ENCODE assay signal across 9 cellular contexts in genomic region chr1:42937836-42938595, GRCh38. TPM values are rescaled to one million over a fixed set of nuclear protein-coding genes. Genes with fewer than 3 reads are reported as not detected.
DNase-seq lines count a peak whose midpoint lies in the region; ATAC-seq and TF ChIP-seq lines count a peak whose summit lies in the region.
"Had no signal": no experiment of that assay in that cellular context is flagged by ENCODE, and none has a peak within 500 bp of the region (broad histone marks: within the 10 kb centered on the region; RNA-seq: fewer than 3 reads in every experiment).

No MANE protein-coding gene starts in this region.

- TF ChIP-seq POLR2A in Peyer's patch (IDR thresholded peaks at IDR 0.05) (no peak), spleen (IDR thresholded peaks at IDR 0.05) (no peak)

- ATAC-seq in HG02970 (IDR thresholded peaks at IDR 0.05; ENCODE audit: low FRiP score, unreplicated experiment), result no peak

- CTCF ChIA-PET in HEK293 (lab: Yijun Ruan, JAX), result interaction anchor here (0.5 to 1.7 kb wide), 3 partner anchors 16 to 135 kb away, joined by 3 to 7 read pairs (median 4); no protein-coding TSS in a partner anchor

- DNase-seq in Peyer's patch (peak in 2 of 3 donors; percentile 56 to 57), endothelial cell (ENCODE audit: low spot score) (no peak), spleen (peak; percentile 76), NCI-H2196 treated with DMSO at 0.1 percent for 48 hours (lab: John Stamatoyannopoulos, UW; ENCODE audit: unreplicated experiment) (no peak), kidney glomerular epithelial cell (lab: John Stamatoyannopoulos, UW) (no peak)
- DNase-seq: NCI-H2171 treated with DMSO at 0.1 percent for 48 hours had no signal

- 75 to 92% (median 82%) methylated on average over 6 of the region's 6 CpGs for WGBS in spleen, 5 donors

- H3K27me3 ChIP-seq in Peyer's patch, result no peaks in the 10 kb centered on the region
- no peaks in the 10 kb centered on the region for H3K27me3 ChIP-seq in spleen (replicated peaks in 1 of 7)
- H3K27me3 ChIP-seq: esophagus muscularis mucosa had no signal

- peaks cover 23% of the 10 kb centered on the region for H3K27me3 Mint-ChIP-seq in endothelial cell (ENCODE audit: unreplicated experiment)

- H3K9me3 Mint-ChIP-seq in endothelial cell (ENCODE audit: unreplicated experiment), result no peaks in the 10 kb centered on the region

- intact Hi-C loops in spleen (cut with DNase I; ENCODE audit: low total_unique reads), result no loop called here

- H3K27ac Mint-ChIP-seq in endothelial cell (ENCODE audit: unreplicated experiment), result peak overlapping the region; percentile 45

- peaks cover 63% of the 10 kb centered on the region for H3K4me1 Mint-ChIP-seq in endothelial cell (ENCODE audit: unreplicated experiment)

- H3K36me3 ChIP-seq in HEK293 (ENCODE audit: control insufficient read depth in 2 of 2, insufficient read depth in 1 of 2, low read length in 2 of 2) (peaks cover 11 to 91% of the 10 kb centered on the region in 2 experiments; a peak in 2 of 3 replicates), Peyer's patch (peaks cover 0 to 8% (median 0%) of the 10 kb centered on the region in 3 donors), spleen (peaks cover 0 to 59% (median 9%) of the 10 kb centered on the region in 6 donors)

- peak overlapping the region; percentile 79 for H3K4me3 Mint-ChIP-seq in endothelial cell (ENCODE audit: unreplicated experiment)

- H3K4me3 ChIP-seq in HEK293 (ENCODE audit: low read depth, low read length) (no peak overlapping the region), Peyer's patch (no peak overlapping the region), spleen (peak overlapping the region in 1 of 8 donors; percentile 36)
- H3K4me3 ChIP-seq: esophagus muscularis mucosa had no signal

- POLR2A ChIA-PET in HEK293 (lab: Yijun Ruan, JAX), result interaction anchor here (2.0 kb wide), 1 partner anchor 171 kb away, joined by 7 read pairs; the partner anchor contains the start of genes C1orf50 and P3H1

- H3K4me1 ChIP-seq in HEK293 (ENCODE audit: control insufficient read depth, insufficient read depth, low read length) (no peaks in the 10 kb centered on the region), Peyer's patch (peaks cover 8 to 72% (median 63%) of the 10 kb centered on the region in 4 donors), spleen (peaks cover 68 to 100% (median 89%) of the 10 kb centered on the region in 6 donors)

- no peak overlapping the region for H3K27ac ChIP-seq in HEK293 (ENCODE audit: extremely low read depth, low read depth, low read length)
- H3K27ac ChIP-seq in Peyer's patch, result peak overlapping the region; percentile 25 to 87 (median 64)
- peak overlapping the region; percentile 67 to 97 (median 90) for H3K27ac ChIP-seq in spleen
- H3K27ac ChIP-seq: esophagus muscularis mucosa had no signal

- TF ChIP-seq CTCF in HEK293 (tag by site-specific recombination; IDR thresholded peaks at IDR 0.05) (no peak), Peyer's patch (IDR thresholded peaks at IDR 0.05) (no peak), endothelial cell (IDR thresholded peaks at IDR 0.05; ENCODE audit: unreplicated experiment) (no peak), spleen (IDR thresholded peaks at IDR 0.05 in 8 of 11, conservative IDR thresholded peaks at IDR 0.05 in 3 of 11) (no peak)

- peaks cover 77% of the 10 kb centered on the region for H3K36me3 Mint-ChIP-seq in endothelial cell (ENCODE audit: low read depth, unreplicated experiment)

- H3K9me3 ChIP-seq in HEK293 (ENCODE audit: control insufficient read depth, insufficient read depth, low read depth, low read length) (no peaks in the 10 kb centered on the region), Peyer's patch (no peaks in the 10 kb centered on the region), spleen (no peaks in the 10 kb centered on the region)
- H3K9me3 ChIP-seq: esophagus muscularis mucosa had no signal

TF ChIP-seq in HEK293, 187 proteins besides CTCF, POLR2A, EP300 and RAD21 (continues in another document):
- TF ChIP-seq ZBTB26 (tag by site-specific recombination; optimal IDR thresholded peaks at IDR 0.05) (no peak), ZBTB10 (tag by site-specific recombination; IDR thresholded peaks at IDR 0.05) (no peak), ZNF302 (tag by site-specific recombination; IDR thresholded peaks at IDR 0.05; ENCODE audit: low read depth) (no peak), ZNF121 (tag by site-specific recombination; IDR thresholded peaks at IDR 0.05) (no peak), SP7 (tag by site-specific recombination; IDR thresholded peaks at IDR 0.05) (peak; percentile 69), OSR2 (tag by site-specific recombination; IDR thresholded peaks at IDR 0.05) (peak; percentile 15; the same call in 1 of the 2 replicates), ZNF274 (IDR thresholded peaks at IDR 0.05; ENCODE audit: low read length) (no peak), ZNF274 (tag by site-specific recombination; IDR thresholded peaks at IDR 0.05; ENCODE audit: borderline replicate concordance) (no peak), ZNF335 (tag by site-specific recombination; conservative IDR thresholded peaks at IDR 0.05) (no peak), ZNF398 (tag by site-specific recombination; IDR thresholded peaks at IDR 0.05) (no peak), ZBTB1 (tag by site-specific recombination; IDR thresholded peaks at IDR 0.05) (no peak), ZNF394 (tag by site-specific recombination; IDR thresholded peaks at IDR 0.05; ENCODE audit: borderline replicate concordance) (no peak), GLIS1 (tag by site-specific recombination; IDR thresholded peaks at IDR 0.05) (peak; percentile 58; the same call in 1 of the 2 replicates), ZNF639 (tag by site-specific recombination; IDR thresholded peaks at IDR 0.05) (no peak)

RNA-seq across cellular contexts. Expression of gene SLC2A1, which starts 20.7 kb away (rescaled TPM):
- total RNA-seq in Peyer's patch (10 to 100 TPM; 15.7 to 35.7 (median 32.3) TPM), endothelial cell (ENCODE audit: unreplicated experiment) (511 TPM), spleen (100 to 1,000 TPM in 3 of 7 donors, 10 to 100 TPM in 4; 26.2 to 142 (median 83.1) TPM)
- polyA plus RNA-seq in spleen, result 10 to 100 TPM; 18.3 to 31.0 (median 19.5) TPM

Comparison
In these comparisons a context has a peak if more than half of its experiments do, and no peak if none do; other contexts are left out.
1. DNase-seq: peak in Peyer's patch (2 of 3) and spleen (single experiment); none in endothelial cell (single experiment), NCI-H2196 treated with DMSO at 0.1 percent for 48 hours (single experiment) and kidney glomerular epithelial cell (single experiment).